25 cellular contexts compared by ENCODE assay signal in the genomic region with DNA sequence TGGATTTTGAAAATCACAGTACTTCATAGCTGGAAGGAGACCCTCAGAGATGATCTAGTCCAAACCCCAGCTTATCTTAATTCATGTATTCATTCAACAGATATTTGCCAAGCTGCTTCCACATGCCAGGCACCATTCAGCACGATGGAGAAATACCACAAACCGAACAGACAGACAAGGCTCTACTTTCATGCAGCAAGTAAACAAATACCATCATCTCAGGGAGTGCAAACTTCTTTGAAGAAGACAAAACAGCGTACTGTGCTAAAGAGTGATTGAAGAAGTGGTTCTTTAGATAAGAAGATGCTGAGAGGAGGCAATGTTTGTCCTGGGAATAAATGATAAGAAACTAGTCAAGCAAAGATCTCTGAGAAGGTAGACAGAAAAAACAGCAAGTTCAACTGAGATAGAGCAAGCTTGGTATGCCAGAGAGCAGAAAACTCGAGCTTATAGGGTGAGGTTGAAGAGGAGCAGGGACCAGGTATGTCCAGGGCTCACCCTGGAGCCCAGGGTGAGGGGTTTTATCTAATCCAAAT.
"Had no signal": no experiment of that assay in that cellular context is flagged by ENCODE, and none has a peak within 500 bp of the region (broad histone marks: within the 10 kb centered on the region; RNA-seq: fewer than 3 reads in every experiment).

No MANE protein-coding gene starts in this region.

- H3K4me2 ChIP-seq: neural progenitor cell had no signal

- H3K9ac ChIP-seq: neural progenitor cell had no signal

- ATAC-seq: activated CD4-positive, alpha-beta T cell treated with anti-CD3 and anti-CD28 coated beads for 36 hours; activated CD8-positive, alpha-beta memory T cell treated with anti-CD3 and anti-CD28 coated beads, Interleukin-2, amount 10 ng/mL, durations not matched to agents 7 days and 5 days; activated CD8-positive, alpha-beta T cell treated with anti-CD3 and anti-CD28 coated beads, Interleukin-2, amount 10 ng/mL, durations not matched to agents 7 days and 5 days; activated naive CD4-positive, alpha-beta T cell treated with anti-CD3 and anti-CD28 coated beads, Interleukin-2, amount 50 U/mL, for 72 hours; body of pancreas; natural killer cell; stimulated activated memory B cell treated with anti-CD40 and anti-IgM and Interleukin-4, amounts not matched to agents 10 μg/mL and 1 μg/mL and 100 μg/mL, for 72 hours had no signal

- H3K4me3 ChIP-seq: body of pancreas, coronary artery, dorsolateral prefrontal cortex, gastroesophageal sphincter, neural progenitor cell, stomach, suprapubic skin, tibial nerve had no signal

- H3K36me3 ChIP-seq: gastroesophageal sphincter, neural progenitor cell, stomach, suprapubic skin, tibial nerve had no signal

- H2AFZ ChIP-seq: neural progenitor cell had no signal

- DNase-seq: activated CD4-positive, alpha-beta T cell treated with anti-CD3 and anti-CD28 coated beads for 36 hours; activated CD4-positive, CD25-positive, alpha-beta regulatory T cell; activated CD8-positive, alpha-beta memory T cell treated with anti-CD3 and anti-CD28 coated beads, Interleukin-2, amount 10 ng/mL, durations not matched to agents 7 days and 5 days; activated CD8-positive, alpha-beta T cell treated with anti-CD3 and anti-CD28 coated beads, Interleukin-2, amount 10 ng/mL, durations not matched to agents 7 days and 5 days; activated naive CD4-positive, alpha-beta T cell; activated T-cell treated with anti-CD3 and anti-CD28 coated beads, Interleukin-2, amount 50 U/mL, for 48 hours; aorta; body of pancreas; dorsolateral prefrontal cortex; effector memory CD4-positive, alpha-beta T cell; head of caudate nucleus; islet precursor cell; natural killer cell; occipital lobe; posterior cingulate gyrus; stimulated activated CD4-positive, alpha-beta T cell treated with anti-CD3 and anti-CD28 coated beads, Interleukin-4, amount 100 ng/mL, for 1 hour; stomach; T-helper 1 cell had no signal

- H3K4me1 ChIP-seq: neural progenitor cell had no signal

- H3K27me3 ChIP-seq: body of pancreas, gastroesophageal sphincter, neural progenitor cell, stomach, suprapubic skin, tibial nerve had no signal

- H3K27ac ChIP-seq: body of pancreas, neural progenitor cell had no signal

- H3K9me3 ChIP-seq: body of pancreas, gastroesophageal sphincter, stomach, suprapubic skin, tibial nerve had no signal
